ENCODE assay signal across 1 cellular context in genomic region chr14:76083796-76084195, GRCh38.
TF ChIP-seq lines count a peak whose summit lies in the region.

No MANE protein-coding gene starts in this region.

TF ChIP-seq in HEK293, 187 proteins besides CTCF, POLR2A, EP300 and RAD21 (continued from another document):
- TF ChIP-seq EGR2 (tag by site-specific recombination; IDR thresholded peaks at IDR 0.05; ENCODE audit: low read depth): 0 out of 2 replicates have a peak, but pooled peaks have one; percentile 39
- peak; percentile 30; the same call in 1 of the 2 replicates for TF ChIP-seq ZFHX2 (tag by site-specific recombination; conservative IDR thresholded peaks at IDR 0.05)
